In the genomic region with DNA sequence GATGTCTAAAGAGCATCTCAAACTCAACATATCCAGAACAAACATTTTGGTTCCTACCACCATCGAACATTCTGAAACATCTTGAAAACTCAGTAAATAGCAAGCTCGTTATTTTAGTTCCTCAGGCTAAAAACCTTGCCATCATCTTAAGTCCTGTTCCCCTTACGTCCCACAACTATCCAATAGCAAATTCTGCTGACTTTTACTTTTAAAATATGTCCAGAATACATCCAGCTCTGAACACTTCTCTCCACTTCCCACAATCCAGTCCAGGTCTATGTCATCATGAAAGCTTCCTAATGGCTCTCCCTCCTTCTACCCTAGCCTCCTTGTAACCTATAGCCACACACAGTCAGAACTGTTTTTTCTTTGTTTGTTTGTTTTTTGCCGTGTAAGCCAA, we compare ENCODE assay signal across 33 cellular contexts.
"Had no signal": no experiment of that assay in that cellular context is flagged by ENCODE, and none has a peak within 500 bp of the region (broad histone marks: within the 10 kb centered on the region; RNA-seq: fewer than 3 reads in every experiment).

No MANE protein-coding gene starts in this region.

- H3K4me1 Mint-ChIP-seq: endodermal cell; memory B cell; mesothelial cell of epicardium; naive B cell; neural crest cell; stimulated activated naive CD8-positive, alpha-beta T cell treated with anti-CD3 and anti-CD28 coated beads, Interleukin-15, amount 100 ng/mL, for 72 hours had no signal

- H3K36me3 ChIP-seq: colonic mucosa, esophagus muscularis mucosa, heart right ventricle, lower lobe of right lung, neutrophil, thyroid gland, vagina had no signal

- ATAC-seq: heart right ventricle; left ventricle myocardium superior; lower lobe of right lung; mucosa of descending colon; natural killer cell treated with Interleukin-12 subunit alpha and Interleukin-12 subunit beta and Interleukin-15 and Interleukin-18, amount 100 ng/mL, for 72 hours; sciatic nerve; stimulated activated naive CD8-positive, alpha-beta T cell treated with anti-CD3 and anti-CD28 coated beads, Interleukin-15, amount 100 ng/mL, for 72 hours had no signal

- H3K36me3 Mint-ChIP-seq: memory B cell; mesothelial cell of epicardium; naive B cell; natural killer cell treated with Interleukin-12 subunit alpha and Interleukin-12 subunit beta and Interleukin-15 and Interleukin-18, amount 100 ng/mL, for 72 hours had no signal

- H3K4me1 ChIP-seq: colonic mucosa, lower lobe of right lung, parathyroid adenoma, thyroid gland, vagina had no signal

- H3K4me3 ChIP-seq: colonic mucosa, esophagus muscularis mucosa, heart right ventricle, lower lobe of right lung, mucosa of descending colon, smooth muscle cell, thyroid gland, vagina had no signal

- H3K4me2 ChIP-seq: smooth muscle cell had no signal

- H3K9me3 ChIP-seq: colonic mucosa, esophagus muscularis mucosa, heart right ventricle, lower lobe of right lung, neutrophil, thyroid gland, vagina had no signal

- DNase-seq: colonic mucosa; effector CD8-positive, alpha-beta T cell; endodermal cell; foreskin melanocyte; glutamatergic neuron; heart right ventricle; hippocampal formation; kidney glomerular epithelial cell; left ventricle myocardium superior; lower lobe of right lung; mucosa of descending colon; naive B cell; stimulated activated CD4-positive, alpha-beta T cell treated with anti-CD3 and anti-CD28 coated beads, Interleukin-12 subunit alpha, Interleukin-12 subunit beta, amount 100 ng/mL, for 4 hours; stimulated activated CD4-positive, alpha-beta T cell treated with anti-CD3 and anti-CD28 coated beads, Interleukin-1b, Interleukin-23, amount 100 ng/mL, for 48 hours; stimulated activated CD4-positive, alpha-beta T cell treated with anti-CD3 and anti-CD28 coated beads, Interleukin-4, amount 100 ng/mL, for 1 hour; stimulated activated CD8-positive, alpha-beta memory T cell treated with anti-CD3 and anti-CD28 coated beads, Interleukin-4, amount 100 ng/mL, for 48 hours; stimulated activated naive CD4-positive, alpha-beta T cell; stimulated activated naive CD8-positive, alpha-beta T cell treated with anti-CD3 and anti-CD28 coated beads, Interleukin-15, amount 100 ng/mL, for 72 hours; thyroid gland; trophoblast cell had no signal

- H3K4me3 Mint-ChIP-seq: dendritic cell treated with granulocyte-macrophage colony-stimulating factor and Interleukin-4, amounts not matched to agents 40 ng/mL and 50 ng/mL, for 4 days; endodermal cell; memory B cell; mesothelial cell of epicardium; naive B cell; natural killer cell treated with Interleukin-12 subunit alpha and Interleukin-12 subunit beta and Interleukin-15 and Interleukin-18, amount 100 ng/mL, for 72 hours; neural crest cell; stimulated activated naive CD8-positive, alpha-beta T cell treated with anti-CD3 and anti-CD28 coated beads, Interleukin-15, amount 100 ng/mL, for 72 hours had no signal

- H3K27ac ChIP-seq: colonic mucosa, esophagus muscularis mucosa, heart right ventricle, lower lobe of right lung, neutrophil, parathyroid adenoma, thyroid gland, vagina had no signal

- H3K9ac ChIP-seq: parathyroid adenoma had no signal

- H3K9me3 Mint-ChIP-seq: memory B cell; natural killer cell treated with Interleukin-12 subunit alpha and Interleukin-12 subunit beta and Interleukin-15 and Interleukin-18, amount 100 ng/mL, for 72 hours; neural crest cell; stimulated activated naive CD8-positive, alpha-beta T cell treated with anti-CD3 and anti-CD28 coated beads, Interleukin-15, amount 100 ng/mL, for 72 hours had no signal

- H3K27ac Mint-ChIP-seq: dendritic cell treated with granulocyte-macrophage colony-stimulating factor and Interleukin-4, amounts not matched to agents 40 ng/mL and 50 ng/mL, for 4 days; endodermal cell; memory B cell; mesothelial cell of epicardium; naive B cell; natural killer cell treated with Interleukin-12 subunit alpha and Interleukin-12 subunit beta and Interleukin-15 and Interleukin-18, amount 100 ng/mL, for 72 hours; progenitor cell of endocrine pancreas; stimulated activated naive CD8-positive, alpha-beta T cell treated with anti-CD3 and anti-CD28 coated beads, Interleukin-15, amount 100 ng/mL, for 72 hours had no signal

- H2AFZ ChIP-seq: parathyroid adenoma had no signal

- H3K79me2 ChIP-seq: parathyroid adenoma had no signal

- FAIRE-seq: islet of Langerhans had no signal

- H3K27me3 Mint-ChIP-seq: dendritic cell treated with granulocyte-macrophage colony-stimulating factor and Interleukin-4, amounts not matched to agents 40 ng/mL and 50 ng/mL, for 4 days; memory B cell; naive B cell; natural killer cell treated with Interleukin-12 subunit alpha and Interleukin-12 subunit beta and Interleukin-15 and Interleukin-18, amount 100 ng/mL, for 72 hours; progenitor cell of endocrine pancreas; stimulated activated naive CD8-positive, alpha-beta T cell treated with anti-CD3 and anti-CD28 coated beads, Interleukin-15, amount 100 ng/mL, for 72 hours had no signal

- H3K27me3 ChIP-seq: colonic mucosa, esophagus muscularis mucosa, heart right ventricle, neutrophil, thyroid gland, vagina had no signal
